16 cellular contexts compared by ENCODE assay signal in the genomic region with DNA sequence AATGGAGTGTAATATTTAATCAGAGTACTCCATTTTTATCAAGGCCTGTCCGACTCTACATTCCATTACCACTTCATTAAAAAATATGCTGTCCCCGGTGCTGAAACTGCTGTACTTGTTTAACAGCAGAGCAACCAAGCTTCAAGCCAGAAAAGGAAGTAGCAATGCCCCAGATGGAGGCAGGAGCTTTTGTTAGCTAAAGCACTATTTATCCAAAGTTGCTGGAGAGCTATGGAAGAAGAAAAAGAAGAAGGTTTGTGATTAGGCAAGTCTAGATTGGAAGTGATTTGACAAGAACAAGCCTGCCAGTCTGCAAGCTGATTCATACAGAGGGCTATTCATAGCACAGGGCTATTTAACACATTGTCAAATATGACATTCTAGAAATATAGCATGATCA.
A peak's percentile ranks its signal among the peaks of the same experiment; 100 is the strongest.
DNase-seq lines count a peak whose midpoint lies in the region; ATAC-seq and TF ChIP-seq lines count a peak whose summit lies in the region.
"Had no signal": no experiment of that assay in that cellular context is flagged by ENCODE, and none has a peak within 500 bp of the region (broad histone marks: within the 10 kb centered on the region; RNA-seq: fewer than 3 reads in every experiment).

No MANE protein-coding gene starts in this region.

- no peak overlapping the region for H3K27ac ChIP-seq in RWPE1
- H3K27ac ChIP-seq: skin epidermis, upper lobe of right lung had no signal

- TF ChIP-seq CTCF in RWPE1 (conservative IDR thresholded peaks at IDR 0.05; ENCODE audit: low read depth), result no peak
- TF ChIP-seq CTCF in fibroblast of mammary gland (conservative IDR thresholded peaks at IDR 0.05; ENCODE audit: control insufficient read depth, insufficient read depth, low read depth, low read length), result no peak

- peak; percentile 5 for DNase-seq in Jurkat, Clone E6-1 (ENCODE audit: low read depth, low spot score)
- DNase-seq in RWPE1 (ENCODE audit: low spot score) (peak; percentile 2), fibroblast of mammary gland (ENCODE audit: low read depth) (peak; percentile 0), renal cortical epithelial cell (ENCODE audit: low read depth) (peak; percentile 41), cerebellar nuclear complex (lab: John Stamatoyannopoulos, UW) (no peak), GM03348 (ENCODE audit: low spot score) (no peak)
- no peak for DNase-seq in activated T-cell treated with anti-CD3 and anti-CD28 coated beads, Interleukin-2, amount 50 U/mL, for 1 hour
- DNase-seq: activated CD4-positive, CD25-positive, alpha-beta regulatory T cell treated with anti-CD3 and anti-CD28 coated beads, Interleukin-2, amount 50 U/mL, for 72 hours; activated T-cell treated with anti-CD3 and anti-CD28 coated beads for 4 hours; CD4-positive, alpha-beta T cell; NCI-H1436; NCI-H446 treated with DMSO at 0.1 percent for 48 hours; stimulated activated naive B cell treated with anti-CD40 and anti-IgM and Interleukin-4, amounts not matched to agents 10 μg/mL and 1 μg/mL and 100 μg/mL, for 72 hours; upper lobe of right lung had no signal

- CTCF ChIA-PET in RWPE1 (lab: Yijun Ruan, JAX), result interaction anchor here (1.1 kb wide), 1 partner anchor 10 kb away, joined by 3 read pairs; no protein-coding TSS in a partner anchor

- no peak overlapping the region for H3K4me3 ChIP-seq in Jurkat, Clone E6-1 (ENCODE audit: low read length)
- H3K4me3 ChIP-seq in fibroblast of mammary gland (ENCODE audit: control insufficient read depth, low read depth, low read length), result no peak overlapping the region
- H3K4me3 ChIP-seq: skin epidermis, upper lobe of right lung had no signal

- ATAC-seq in GM19467 (IDR thresholded peaks at IDR 0.05; ENCODE audit: unreplicated experiment), result no peak
- ATAC-seq: stimulated activated naive B cell treated with anti-CD40 and anti-IgM and Interleukin-4, amounts not matched to agents 10 μg/mL and 1 μg/mL and 100 μg/mL, for 72 hours; upper lobe of right lung had no signal

- POLR2A ChIA-PET in RWPE1 (lab: Yijun Ruan, JAX; ENCODE audit: low non-redundant PET), result no interaction called here

Comparison
In these comparisons a context has a peak if more than half of its experiments do, and no peak if none do; other contexts are left out.
1. DNase-seq: peak in Jurkat, Clone E6-1 (single experiment), RWPE1 (single experiment), fibroblast of mammary gland (single experiment) and renal cortical epithelial cell (single experiment); none in activated T-cell treated with anti-CD3 and anti-CD28 coated beads, Interleukin-2, amount 50 U/mL, for 1 hour (single experiment), cerebellar nuclear complex (0 of 2) and GM03348 (single experiment).